Comparison of ENCODE assay signal across 1 cellular context in the genomic region with DNA sequence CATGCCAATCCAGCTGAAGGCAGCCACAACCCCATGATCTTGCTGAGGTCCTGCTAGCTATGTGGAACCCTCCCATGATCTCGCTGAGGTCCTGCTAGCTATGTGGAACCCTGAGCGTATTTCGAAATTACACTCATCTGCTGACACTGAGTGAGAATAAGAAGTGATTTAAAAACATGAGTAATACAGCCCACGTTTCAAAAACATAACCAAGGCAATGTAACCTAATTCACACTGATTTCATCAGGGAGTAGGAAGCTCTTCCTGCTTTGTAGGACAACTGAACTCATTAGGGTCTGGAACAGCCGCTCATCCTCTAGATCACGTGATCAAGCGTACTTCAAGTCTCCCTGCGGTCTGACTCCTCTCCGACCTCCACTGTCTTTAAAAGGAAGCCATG.
TF ChIP-seq lines count a peak whose summit lies in the region.

No MANE protein-coding gene starts in this region.

TF ChIP-seq in GM23338, 12 proteins besides CTCF, POLR2A, EP300 and RAD21:
- TF ChIP-seq, protein P1, sequence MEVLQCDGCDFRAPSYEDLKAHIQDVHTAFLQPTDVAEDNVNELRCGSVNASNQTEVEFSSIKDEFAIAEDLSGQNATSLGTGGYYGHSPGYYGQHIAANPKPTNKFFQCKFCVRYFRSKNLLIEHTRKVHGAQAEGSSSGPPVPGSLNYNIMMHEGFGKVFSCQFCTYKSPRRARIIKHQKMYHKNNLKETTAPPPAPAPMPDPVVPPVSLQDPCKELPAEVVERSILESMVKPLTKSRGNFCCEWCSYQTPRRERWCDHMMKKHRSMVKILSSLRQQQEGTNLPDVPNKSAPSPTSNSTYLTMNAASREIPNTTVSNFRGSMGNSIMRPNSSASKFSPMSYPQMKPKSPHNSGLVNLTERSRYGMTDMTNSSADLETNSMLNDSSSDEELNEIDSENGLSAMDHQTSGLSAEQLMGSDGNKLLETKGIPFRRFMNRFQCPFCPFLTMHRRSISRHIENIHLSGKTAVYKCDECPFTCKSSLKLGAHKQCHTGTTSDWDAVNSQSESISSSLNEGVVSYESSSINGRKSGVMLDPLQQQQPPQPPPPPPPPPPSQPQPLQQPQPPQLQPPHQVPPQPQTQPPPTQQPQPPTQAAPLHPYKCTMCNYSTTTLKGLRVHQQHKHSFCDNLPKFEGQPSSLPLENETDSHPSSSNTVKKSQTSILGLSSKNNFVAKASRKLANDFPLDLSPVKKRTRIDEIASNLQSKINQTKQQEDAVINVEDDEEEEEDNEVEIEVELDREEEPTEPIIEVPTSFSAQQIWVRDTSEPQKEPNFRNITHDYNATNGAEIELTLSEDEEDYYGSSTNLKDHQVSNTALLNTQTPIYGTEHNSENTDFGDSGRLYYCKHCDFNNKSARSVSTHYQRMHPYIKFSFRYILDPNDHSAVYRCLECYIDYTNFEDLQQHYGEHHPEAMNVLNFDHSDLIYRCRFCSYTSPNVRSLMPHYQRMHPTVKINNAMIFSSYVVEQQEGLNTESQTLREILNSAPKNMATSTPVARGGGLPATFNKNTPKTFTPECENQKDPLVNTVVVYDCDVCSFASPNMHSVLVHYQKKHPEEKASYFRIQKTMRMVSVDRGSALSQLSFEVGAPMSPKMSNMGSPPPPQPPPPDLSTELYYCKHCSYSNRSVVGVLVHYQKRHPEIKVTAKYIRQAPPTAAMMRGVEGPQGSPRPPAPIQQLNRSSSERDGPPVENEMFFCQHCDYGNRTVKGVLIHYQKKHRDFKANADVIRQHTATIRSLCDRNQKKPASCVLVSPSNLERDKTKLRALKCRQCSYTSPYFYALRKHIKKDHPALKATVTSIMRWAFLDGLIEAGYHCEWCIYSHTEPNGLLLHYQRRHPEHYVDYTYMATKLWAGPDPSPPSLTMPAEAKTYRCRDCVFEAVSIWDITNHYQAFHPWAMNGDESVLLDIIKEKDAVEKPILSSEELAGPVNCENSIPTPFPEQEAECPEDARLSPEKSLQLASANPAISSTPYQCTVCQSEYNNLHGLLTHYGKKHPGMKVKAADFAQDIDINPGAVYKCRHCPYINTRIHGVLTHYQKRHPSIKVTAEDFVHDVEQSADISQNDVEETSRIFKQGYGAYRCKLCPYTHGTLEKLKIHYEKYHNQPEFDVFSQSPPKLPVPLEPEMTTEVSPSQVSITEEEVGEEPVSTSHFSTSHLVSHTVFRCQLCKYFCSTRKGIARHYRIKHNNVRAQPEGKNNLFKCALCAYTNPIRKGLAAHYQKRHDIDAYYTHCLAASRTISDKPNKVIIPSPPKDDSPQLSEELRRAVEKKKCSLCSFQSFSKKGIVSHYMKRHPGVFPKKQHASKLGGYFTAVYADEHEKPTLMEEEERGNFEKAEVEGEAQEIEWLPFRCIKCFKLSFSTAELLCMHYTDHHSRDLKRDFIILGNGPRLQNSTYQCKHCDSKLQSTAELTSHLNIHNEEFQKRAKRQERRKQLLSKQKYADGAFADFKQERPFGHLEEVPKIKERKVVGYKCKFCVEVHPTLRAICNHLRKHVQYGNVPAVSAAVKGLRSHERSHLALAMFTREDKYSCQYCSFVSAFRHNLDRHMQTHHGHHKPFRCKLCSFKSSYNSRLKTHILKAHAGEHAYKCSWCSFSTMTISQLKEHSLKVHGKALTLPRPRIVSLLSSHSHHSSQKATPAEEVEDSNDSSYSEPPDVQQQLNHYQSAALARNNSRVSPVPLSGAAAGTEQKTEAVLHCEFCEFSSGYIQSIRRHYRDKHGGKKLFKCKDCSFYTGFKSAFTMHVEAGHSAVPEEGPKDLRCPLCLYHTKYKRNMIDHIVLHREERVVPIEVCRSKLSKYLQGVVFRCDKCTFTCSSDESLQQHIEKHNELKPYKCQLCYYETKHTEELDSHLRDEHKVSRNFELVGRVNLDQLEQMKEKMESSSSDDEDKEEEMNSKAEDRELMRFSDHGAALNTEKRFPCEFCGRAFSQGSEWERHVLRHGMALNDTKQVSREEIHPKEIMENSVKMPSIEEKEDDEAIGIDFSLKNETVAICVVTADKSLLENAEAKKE (CRISPR knock-in tag; IDR thresholded peaks at IDR 0.05), result no peak
- TF ChIP-seq POLR2AphosphoS5 (IDR thresholded peaks at IDR 0.05; ENCODE audit: low read depth) (no peak), EZH2phosphoT487 (IDR thresholded peaks at IDR 0.05; ENCODE audit: unreplicated experiment) (no peak), EZH2 (IDR thresholded peaks at IDR 0.05; ENCODE audit: low read depth, unreplicated experiment) (no peak), NANOG (IDR thresholded peaks at IDR 0.05; ENCODE audit: borderline replicate concordance) (no peak), REST (IDR thresholded peaks at IDR 0.05; ENCODE audit: unreplicated experiment) (no peak), CREB1 (CRISPR knock-in tag; IDR thresholded peaks at IDR 0.05; ENCODE audit: low read depth) (no peak), ZNF331 (CRISPR knock-in tag; IDR thresholded peaks at IDR 0.05; ENCODE audit: low read depth) (no peak), JUNB (IDR thresholded peaks at IDR 0.05; ENCODE audit: unreplicated experiment) (no peak), STAT1 (IDR thresholded peaks at IDR 0.05; ENCODE audit: unreplicated experiment) (no peak), ZNF114 (CRISPR knock-in tag; IDR thresholded peaks at IDR 0.05) (no peak)
- TF ChIP-seq, protein P2, sequence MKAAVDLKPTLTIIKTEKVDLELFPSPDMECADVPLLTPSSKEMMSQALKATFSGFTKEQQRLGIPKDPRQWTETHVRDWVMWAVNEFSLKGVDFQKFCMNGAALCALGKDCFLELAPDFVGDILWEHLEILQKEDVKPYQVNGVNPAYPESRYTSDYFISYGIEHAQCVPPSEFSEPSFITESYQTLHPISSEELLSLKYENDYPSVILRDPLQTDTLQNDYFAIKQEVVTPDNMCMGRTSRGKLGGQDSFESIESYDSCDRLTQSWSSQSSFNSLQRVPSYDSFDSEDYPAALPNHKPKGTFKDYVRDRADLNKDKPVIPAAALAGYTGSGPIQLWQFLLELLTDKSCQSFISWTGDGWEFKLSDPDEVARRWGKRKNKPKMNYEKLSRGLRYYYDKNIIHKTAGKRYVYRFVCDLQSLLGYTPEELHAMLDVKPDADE (IDR thresholded peaks at IDR 0.05), result no peak
TF ChIP-seq in GM23338: peak in this region for 0.
